Comparison of ENCODE assay signal across 28 cellular contexts in genomic region chr21:40699366-40699765, GRCh38.
"Had no signal": no experiment of that assay in that cellular context is flagged by ENCODE, and none has a peak within 500 bp of the region (broad histone marks: within the 10 kb centered on the region; RNA-seq: fewer than 3 reads in every experiment).

No MANE protein-coding gene starts in this region.

- H3K36me3 Mint-ChIP-seq: neural progenitor cell; stimulated activated effector memory CD8-positive, alpha-beta T cell treated with anti-CD3 and anti-CD28 coated beads, Interleukin-12 subunit alpha, Interleukin-12 subunit beta, amount 100 ng/mL, for 72 hours; stimulated activated naive B cell treated with anti-CD40 and anti-IgM and Interleukin-4, amounts not matched to agents 10 μg/mL and 1 μg/mL and 100 μg/mL, for 72 hours had no signal

- DNase-seq: occipital lobe; ovary; posterior cingulate gyrus; psoas muscle; right cardiac atrium; right lobe of liver; sigmoid colon; small intestine; stimulated activated CD4-positive, alpha-beta T cell treated with anti-CD3 and anti-CD28 coated beads, Interleukin-15, amount 100 ng/mL, for 24 hours; stimulated activated CD4-positive, alpha-beta T cell treated with anti-CD3 and anti-CD28 coated beads, Interleukin-2, amount 100 ng/mL, for 24 hours; stimulated activated CD4-positive, alpha-beta T cell treated with anti-CD3 and anti-CD28 coated beads, Interleukin-2, amount 100 ng/mL, for 48 hours; stimulated activated CD4-positive, alpha-beta T cell treated with anti-CD3 and anti-CD28 coated beads, Interleukin-4, amount 100 ng/mL, for 24 hours; stimulated activated naive B cell treated with anti-CD40 and anti-IgM and Interleukin-4, amounts not matched to agents 10 μg/mL and 1 μg/mL and 100 μg/mL, for 72 hours; stimulated activated naive CD4-positive, alpha-beta T cell treated with Interleukin-2 at 50 U/mL for 16 hours; stomach; thyroid gland; trophoblast cell; upper lobe of left lung had no signal

- H3K4me1 Mint-ChIP-seq: nephron; neural progenitor cell; stimulated activated effector memory CD8-positive, alpha-beta T cell treated with anti-CD3 and anti-CD28 coated beads, Interleukin-12 subunit alpha, Interleukin-12 subunit beta, amount 100 ng/mL, for 72 hours; stimulated activated naive B cell treated with anti-CD40 and anti-IgM and Interleukin-4, amounts not matched to agents 10 μg/mL and 1 μg/mL and 100 μg/mL, for 72 hours had no signal

- H3K4me3 Mint-ChIP-seq: nephron; neural progenitor cell; stimulated activated effector memory CD8-positive, alpha-beta T cell treated with anti-CD3 and anti-CD28 coated beads, Interleukin-12 subunit alpha, Interleukin-12 subunit beta, amount 100 ng/mL, for 72 hours; stimulated activated naive B cell treated with anti-CD40 and anti-IgM and Interleukin-4, amounts not matched to agents 10 μg/mL and 1 μg/mL and 100 μg/mL, for 72 hours; stimulated activated naive CD8-positive, alpha-beta T cell treated with anti-CD3 and anti-CD28 coated beads, Interleukin-15, Interleukin-2, amounts not matched to agents 100 ng/mL and 50 ng/mL, for 24 hours had no signal

- H3K4me2 ChIP-seq: neural progenitor cell had no signal

- H3K9ac ChIP-seq: neural progenitor cell, parathyroid adenoma had no signal

- H2AFZ ChIP-seq: neural progenitor cell, parathyroid adenoma had no signal

- H3K27ac Mint-ChIP-seq: nephron; neural progenitor cell; progenitor cell of endocrine pancreas; stimulated activated effector memory CD8-positive, alpha-beta T cell treated with anti-CD3 and anti-CD28 coated beads, Interleukin-12 subunit alpha, Interleukin-12 subunit beta, amount 100 ng/mL, for 72 hours; stimulated activated naive B cell treated with anti-CD40 and anti-IgM and Interleukin-4, amounts not matched to agents 10 μg/mL and 1 μg/mL and 100 μg/mL, for 72 hours; stimulated activated naive CD8-positive, alpha-beta T cell treated with anti-CD3 and anti-CD28 coated beads, Interleukin-15, Interleukin-2, amounts not matched to agents 100 ng/mL and 50 ng/mL, for 24 hours had no signal

- ATAC-seq: psoas muscle; right cardiac atrium; right lobe of liver; stimulated activated effector memory CD8-positive, alpha-beta T cell treated with anti-CD3 and anti-CD28 coated beads, Interleukin-12 subunit alpha, Interleukin-12 subunit beta, amount 100 ng/mL, for 72 hours; stimulated activated naive B cell treated with anti-CD40 and anti-IgM and Interleukin-4, amounts not matched to agents 10 μg/mL and 1 μg/mL and 100 μg/mL, for 72 hours had no signal

- H3K9me3 ChIP-seq: ovary, psoas muscle, right lobe of liver, sigmoid colon, thoracic aorta, thyroid gland, upper lobe of left lung, vagina had no signal

- H3K27me3 ChIP-seq: neural progenitor cell, ovary, right lobe of liver, sigmoid colon, stomach, thyroid gland, tibial nerve, upper lobe of left lung, vagina had no signal

- H3K4me1 ChIP-seq: neural progenitor cell, parathyroid adenoma, psoas muscle, right lobe of liver, sigmoid colon, stomach, thyroid gland, tibial nerve, upper lobe of left lung, vagina had no signal

- H3K9me3 Mint-ChIP-seq: nephron; neural progenitor cell; stimulated activated naive B cell treated with anti-CD40 and anti-IgM and Interleukin-4, amounts not matched to agents 10 μg/mL and 1 μg/mL and 100 μg/mL, for 72 hours had no signal

- H3K36me3 ChIP-seq: neural progenitor cell, ovary, right lobe of liver, sigmoid colon, stomach, thoracic aorta, thyroid gland, tibial nerve, upper lobe of left lung, vagina had no signal

- FAIRE-seq: small intestine, urothelium cell line had no signal

- H3K27me3 Mint-ChIP-seq: progenitor cell of endocrine pancreas; stimulated activated naive B cell treated with anti-CD40 and anti-IgM and Interleukin-4, amounts not matched to agents 10 μg/mL and 1 μg/mL and 100 μg/mL, for 72 hours had no signal

- H3K27ac ChIP-seq: neural progenitor cell, ovary, parathyroid adenoma, psoas muscle, right lobe of liver, sigmoid colon, stomach, thoracic aorta, thyroid gland, tibial nerve, upper lobe of left lung, vagina had no signal

- H3K4me3 ChIP-seq: neural progenitor cell, ovary, psoas muscle, right lobe of liver, sigmoid colon, stomach, thoracic aorta, thyroid gland, tibial nerve, upper lobe of left lung, vagina had no signal

- H3K79me2 ChIP-seq: parathyroid adenoma had no signal
